Comparison of ENCODE assay signal across 1 cellular context in the genomic region with DNA sequence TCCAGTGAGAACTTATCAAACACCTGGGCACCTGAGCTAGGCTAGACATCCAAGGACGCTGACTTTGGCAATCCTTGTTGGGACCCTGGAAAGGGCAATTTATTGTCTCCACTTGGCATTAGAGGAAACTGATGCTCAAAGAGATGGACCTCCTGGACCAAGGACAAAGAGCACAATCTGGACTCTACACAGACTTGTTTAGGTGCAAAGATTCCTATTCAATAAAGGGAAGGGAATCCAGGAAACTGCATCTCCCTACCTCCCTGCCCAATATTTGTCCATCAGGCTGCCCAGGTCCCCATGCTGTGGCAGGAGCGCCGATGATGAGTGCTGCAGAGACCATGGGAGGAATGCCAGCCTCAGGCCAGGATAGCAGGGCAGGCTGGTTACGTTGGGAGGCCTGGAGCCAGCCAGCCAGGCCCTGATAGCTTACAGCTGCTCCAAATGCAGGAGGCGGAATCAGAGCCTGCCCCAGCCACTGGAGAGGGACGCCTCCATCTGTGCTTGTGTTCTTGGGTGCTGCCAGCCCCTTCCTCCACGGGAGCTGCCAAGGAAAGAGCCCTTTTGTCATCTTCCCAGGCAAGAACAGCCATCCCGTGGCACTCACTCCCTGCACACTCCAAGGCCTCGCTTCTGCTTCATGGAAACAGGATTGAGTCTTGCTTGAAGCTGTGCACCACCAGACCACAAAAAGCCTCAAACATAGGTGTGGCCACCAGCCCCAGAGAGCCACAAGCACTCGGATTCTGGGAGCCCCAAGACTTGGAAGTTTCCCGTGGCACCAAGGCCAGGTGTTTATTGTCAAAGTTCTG.
TF ChIP-seq lines count a peak whose summit lies in the region.

No MANE protein-coding gene starts in this region.

TF ChIP-seq in HepG2, 621 proteins besides CTCF, POLR2A, EP300 and RAD21 (continued from another document and continues in another):
- TF ChIP-seq, protein P1, sequence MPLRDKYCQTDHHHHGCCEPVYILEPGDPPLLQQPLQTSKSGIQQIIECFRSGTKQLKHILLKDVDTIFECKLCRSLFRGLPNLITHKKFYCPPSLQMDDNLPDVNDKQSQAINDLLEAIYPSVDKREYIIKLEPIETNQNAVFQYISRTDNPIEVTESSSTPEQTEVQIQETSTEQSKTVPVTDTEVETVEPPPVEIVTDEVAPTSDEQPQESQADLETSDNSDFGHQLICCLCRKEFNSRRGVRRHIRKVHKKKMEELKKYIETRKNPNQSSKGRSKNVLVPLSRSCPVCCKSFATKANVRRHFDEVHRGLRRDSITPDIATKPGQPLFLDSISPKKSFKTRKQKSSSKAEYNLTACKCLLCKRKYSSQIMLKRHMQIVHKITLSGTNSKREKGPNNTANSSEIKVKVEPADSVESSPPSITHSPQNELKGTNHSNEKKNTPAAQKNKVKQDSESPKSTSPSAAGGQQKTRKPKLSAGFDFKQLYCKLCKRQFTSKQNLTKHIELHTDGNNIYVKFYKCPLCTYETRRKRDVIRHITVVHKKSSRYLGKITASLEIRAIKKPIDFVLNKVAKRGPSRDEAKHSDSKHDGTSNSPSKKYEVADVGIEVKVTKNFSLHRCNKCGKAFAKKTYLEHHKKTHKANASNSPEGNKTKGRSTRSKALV (CRISPR knock-in tag; IDR thresholded peaks at IDR 0.05) = no peak
- no peak for TF ChIP-seq ZBTB3 (CRISPR knock-in tag; IDR thresholded peaks at IDR 0.05; ENCODE audit: borderline replicate concordance, low read depth)
- 0 out of 2 replicates have a peak, but pooled peaks have one; percentile 37 for TF ChIP-seq DPF2 (CRISPR knock-in tag; IDR thresholded peaks at IDR 0.05; ENCODE audit: borderline replicate concordance, low read depth)
- peak; percentile 72 for TF ChIP-seq HNF4A (CRISPR knock-in tag; IDR thresholded peaks at IDR 0.05)
- peak; percentile 11; the same call in 1 of the 2 replicates for TF ChIP-seq HNRNPL (IDR thresholded peaks at IDR 0.05; ENCODE audit: low read depth, low read length)
- TF ChIP-seq, protein P2, sequence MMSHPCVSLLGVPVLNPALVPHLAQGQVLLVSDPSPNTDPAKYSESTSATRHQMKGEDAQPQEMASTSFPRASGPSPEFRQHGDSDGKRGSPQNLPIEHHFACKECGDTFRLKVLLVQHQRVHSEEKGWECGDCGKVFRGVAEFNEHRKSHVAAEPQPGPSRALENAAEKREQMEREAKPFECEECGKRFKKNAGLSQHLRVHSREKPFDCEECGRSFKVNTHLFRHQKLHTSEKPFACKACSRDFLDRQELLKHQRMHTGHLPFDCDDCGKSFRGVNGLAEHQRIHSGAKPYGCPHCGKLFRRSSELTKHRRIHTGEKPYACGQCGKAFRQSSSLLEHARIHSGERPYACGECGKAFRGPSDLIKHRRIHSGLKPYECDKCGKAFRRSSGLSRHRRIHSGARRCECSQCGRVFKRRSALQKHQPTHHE (CRISPR knock-in tag; IDR thresholded peaks at IDR 0.05; ENCODE audit: borderline replicate concordance) = no peak
- TF ChIP-seq ZNF782 (CRISPR knock-in tag; IDR thresholded peaks at IDR 0.05; ENCODE audit: borderline replicate concordance) = peak; percentile 27; the same call in 1 of the 2 replicates
- TF ChIP-seq ZNF768 (CRISPR knock-in tag; IDR thresholded peaks at IDR 0.05) = no peak
- TF ChIP-seq, protein P3, sequence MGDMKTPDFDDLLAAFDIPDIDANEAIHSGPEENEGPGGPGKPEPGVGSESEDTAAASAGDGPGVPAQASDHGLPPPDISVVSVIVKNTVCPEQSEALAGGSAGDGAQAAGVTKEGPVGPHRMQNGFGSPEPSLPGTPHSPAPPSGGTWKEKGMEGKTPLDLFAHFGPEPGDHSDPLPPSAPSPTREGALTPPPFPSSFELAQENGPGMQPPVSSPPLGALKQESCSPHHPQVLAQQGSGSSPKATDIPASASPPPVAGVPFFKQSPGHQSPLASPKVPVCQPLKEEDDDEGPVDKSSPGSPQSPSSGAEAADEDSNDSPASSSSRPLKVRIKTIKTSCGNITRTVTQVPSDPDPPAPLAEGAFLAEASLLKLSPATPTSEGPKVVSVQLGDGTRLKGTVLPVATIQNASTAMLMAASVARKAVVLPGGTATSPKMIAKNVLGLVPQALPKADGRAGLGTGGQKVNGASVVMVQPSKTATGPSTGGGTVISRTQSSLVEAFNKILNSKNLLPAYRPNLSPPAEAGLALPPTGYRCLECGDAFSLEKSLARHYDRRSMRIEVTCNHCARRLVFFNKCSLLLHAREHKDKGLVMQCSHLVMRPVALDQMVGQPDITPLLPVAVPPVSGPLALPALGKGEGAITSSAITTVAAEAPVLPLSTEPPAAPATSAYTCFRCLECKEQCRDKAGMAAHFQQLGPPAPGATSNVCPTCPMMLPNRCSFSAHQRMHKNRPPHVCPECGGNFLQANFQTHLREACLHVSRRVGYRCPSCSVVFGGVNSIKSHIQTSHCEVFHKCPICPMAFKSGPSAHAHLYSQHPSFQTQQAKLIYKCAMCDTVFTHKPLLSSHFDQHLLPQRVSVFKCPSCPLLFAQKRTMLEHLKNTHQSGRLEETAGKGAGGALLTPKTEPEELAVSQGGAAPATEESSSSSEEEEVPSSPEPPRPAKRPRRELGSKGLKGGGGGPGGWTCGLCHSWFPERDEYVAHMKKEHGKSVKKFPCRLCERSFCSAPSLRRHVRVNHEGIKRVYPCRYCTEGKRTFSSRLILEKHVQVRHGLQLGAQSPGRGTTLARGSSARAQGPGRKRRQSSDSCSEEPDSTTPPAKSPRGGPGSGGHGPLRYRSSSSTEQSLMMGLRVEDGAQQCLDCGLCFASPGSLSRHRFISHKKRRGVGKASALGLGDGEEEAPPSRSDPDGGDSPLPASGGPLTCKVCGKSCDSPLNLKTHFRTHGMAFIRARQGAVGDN (CRISPR knock-in tag; IDR thresholded peaks at IDR 0.05) = peak; percentile 71
- no peak for TF ChIP-seq ZNF350 (CRISPR knock-in tag; IDR thresholded peaks at IDR 0.05; ENCODE audit: borderline replicate concordance, low read depth)
- peak; percentile 16 for TF ChIP-seq ZFX (CRISPR knock-in tag; IDR thresholded peaks at IDR 0.05; ENCODE audit: low read depth)
- TF ChIP-seq, protein P4, sequence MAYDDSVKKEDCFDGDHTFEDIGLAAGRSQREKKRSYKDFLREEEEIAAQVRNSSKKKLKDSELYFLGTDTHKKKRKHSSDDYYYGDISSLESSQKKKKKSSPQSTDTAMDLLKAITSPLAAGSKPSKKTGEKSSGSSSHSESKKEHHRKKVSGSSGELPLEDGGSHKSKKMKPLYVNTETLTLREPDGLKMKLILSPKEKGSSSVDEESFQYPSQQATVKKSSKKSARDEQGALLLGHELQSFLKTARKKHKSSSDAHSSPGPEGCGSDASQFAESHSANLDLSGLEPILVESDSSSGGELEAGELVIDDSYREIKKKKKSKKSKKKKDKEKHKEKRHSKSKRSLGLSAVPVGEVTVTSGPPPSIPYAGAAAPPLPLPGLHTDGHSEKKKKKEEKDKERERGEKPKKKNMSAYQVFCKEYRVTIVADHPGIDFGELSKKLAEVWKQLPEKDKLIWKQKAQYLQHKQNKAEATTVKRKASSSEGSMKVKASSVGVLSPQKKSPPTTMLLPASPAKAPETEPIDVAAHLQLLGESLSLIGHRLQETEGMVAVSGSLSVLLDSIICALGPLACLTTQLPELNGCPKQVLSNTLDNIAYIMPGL (CRISPR knock-in tag; IDR thresholded peaks at IDR 0.05; ENCODE audit: borderline replicate concordance in 1 of 2, low read depth in 1 of 2) = peak; percentile 16 to 24; a peak in 1 of 4 replicates
- 0 out of 2 replicates have a peak, but pooled peaks have one; percentile 23 for TF ChIP-seq ZNF317 (CRISPR knock-in tag; IDR thresholded peaks at IDR 0.05)
- TF ChIP-seq SRY (CRISPR knock-in tag; IDR thresholded peaks at IDR 0.05) = 0 out of 2 replicates have a peak, but pooled peaks have one; percentile 40
- TF ChIP-seq BRD4 (CRISPR knock-in tag; IDR thresholded peaks at IDR 0.05) = 0 out of 2 replicates have a peak, but pooled peaks have one; percentile 41
- TF ChIP-seq, protein P5, sequence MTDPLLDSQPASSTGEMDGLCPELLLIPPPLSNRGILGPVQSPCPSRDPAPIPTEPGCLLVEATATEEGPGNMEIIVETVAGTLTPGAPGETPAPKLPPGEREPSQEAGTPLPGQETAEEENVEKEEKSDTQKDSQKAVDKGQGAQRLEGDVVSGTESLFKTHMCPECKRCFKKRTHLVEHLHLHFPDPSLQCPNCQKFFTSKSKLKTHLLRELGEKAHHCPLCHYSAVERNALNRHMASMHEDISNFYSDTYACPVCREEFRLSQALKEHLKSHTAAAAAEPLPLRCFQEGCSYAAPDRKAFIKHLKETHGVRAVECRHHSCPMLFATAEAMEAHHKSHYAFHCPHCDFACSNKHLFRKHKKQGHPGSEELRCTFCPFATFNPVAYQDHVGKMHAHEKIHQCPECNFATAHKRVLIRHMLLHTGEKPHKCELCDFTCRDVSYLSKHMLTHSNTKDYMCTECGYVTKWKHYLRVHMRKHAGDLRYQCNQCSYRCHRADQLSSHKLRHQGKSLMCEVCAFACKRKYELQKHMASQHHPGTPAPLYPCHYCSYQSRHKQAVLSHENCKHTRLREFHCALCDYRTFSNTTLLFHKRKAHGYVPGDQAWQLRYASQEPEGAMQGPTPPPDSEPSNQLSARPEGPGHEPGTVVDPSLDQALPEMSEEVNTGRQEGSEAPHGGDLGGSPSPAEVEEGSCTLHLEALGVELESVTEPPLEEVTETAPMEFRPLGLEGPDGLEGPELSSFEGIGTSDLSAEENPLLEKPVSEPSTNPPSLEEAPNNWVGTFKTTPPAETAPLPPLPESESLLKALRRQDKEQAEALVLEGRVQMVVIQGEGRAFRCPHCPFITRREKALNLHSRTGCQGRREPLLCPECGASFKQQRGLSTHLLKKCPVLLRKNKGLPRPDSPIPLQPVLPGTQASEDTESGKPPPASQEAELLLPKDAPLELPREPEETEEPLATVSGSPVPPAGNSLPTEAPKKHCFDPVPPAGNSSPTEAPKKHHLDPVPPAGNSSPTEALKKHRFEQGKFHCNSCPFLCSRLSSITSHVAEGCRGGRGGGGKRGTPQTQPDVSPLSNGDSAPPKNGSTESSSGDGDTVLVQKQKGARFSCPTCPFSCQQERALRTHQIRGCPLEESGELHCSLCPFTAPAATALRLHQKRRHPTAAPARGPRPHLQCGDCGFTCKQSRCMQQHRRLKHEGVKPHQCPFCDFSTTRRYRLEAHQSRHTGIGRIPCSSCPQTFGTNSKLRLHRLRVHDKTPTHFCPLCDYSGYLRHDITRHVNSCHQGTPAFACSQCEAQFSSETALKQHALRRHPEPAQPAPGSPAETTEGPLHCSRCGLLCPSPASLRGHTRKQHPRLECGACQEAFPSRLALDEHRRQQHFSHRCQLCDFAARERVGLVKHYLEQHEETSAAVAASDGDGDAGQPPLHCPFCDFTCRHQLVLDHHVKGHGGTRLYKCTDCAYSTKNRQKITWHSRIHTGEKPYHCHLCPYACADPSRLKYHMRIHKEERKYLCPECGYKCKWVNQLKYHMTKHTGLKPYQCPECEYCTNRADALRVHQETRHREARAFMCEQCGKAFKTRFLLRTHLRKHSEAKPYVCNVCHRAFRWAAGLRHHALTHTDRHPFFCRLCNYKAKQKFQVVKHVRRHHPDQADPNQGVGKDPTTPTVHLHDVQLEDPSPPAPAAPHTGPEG (CRISPR knock-in tag; IDR thresholded peaks at IDR 0.05) = 0 out of 2 replicates have a peak, but pooled peaks have one; percentile 41
- TF ChIP-seq ZNF792 (CRISPR knock-in tag; IDR thresholded peaks at IDR 0.05) = no peak
- TF ChIP-seq ZNF333 (CRISPR knock-in tag; IDR thresholded peaks at IDR 0.05; ENCODE audit: borderline replicate concordance) = 0 out of 2 replicates have a peak, but pooled peaks have one; percentile 4
- TF ChIP-seq, protein P6, sequence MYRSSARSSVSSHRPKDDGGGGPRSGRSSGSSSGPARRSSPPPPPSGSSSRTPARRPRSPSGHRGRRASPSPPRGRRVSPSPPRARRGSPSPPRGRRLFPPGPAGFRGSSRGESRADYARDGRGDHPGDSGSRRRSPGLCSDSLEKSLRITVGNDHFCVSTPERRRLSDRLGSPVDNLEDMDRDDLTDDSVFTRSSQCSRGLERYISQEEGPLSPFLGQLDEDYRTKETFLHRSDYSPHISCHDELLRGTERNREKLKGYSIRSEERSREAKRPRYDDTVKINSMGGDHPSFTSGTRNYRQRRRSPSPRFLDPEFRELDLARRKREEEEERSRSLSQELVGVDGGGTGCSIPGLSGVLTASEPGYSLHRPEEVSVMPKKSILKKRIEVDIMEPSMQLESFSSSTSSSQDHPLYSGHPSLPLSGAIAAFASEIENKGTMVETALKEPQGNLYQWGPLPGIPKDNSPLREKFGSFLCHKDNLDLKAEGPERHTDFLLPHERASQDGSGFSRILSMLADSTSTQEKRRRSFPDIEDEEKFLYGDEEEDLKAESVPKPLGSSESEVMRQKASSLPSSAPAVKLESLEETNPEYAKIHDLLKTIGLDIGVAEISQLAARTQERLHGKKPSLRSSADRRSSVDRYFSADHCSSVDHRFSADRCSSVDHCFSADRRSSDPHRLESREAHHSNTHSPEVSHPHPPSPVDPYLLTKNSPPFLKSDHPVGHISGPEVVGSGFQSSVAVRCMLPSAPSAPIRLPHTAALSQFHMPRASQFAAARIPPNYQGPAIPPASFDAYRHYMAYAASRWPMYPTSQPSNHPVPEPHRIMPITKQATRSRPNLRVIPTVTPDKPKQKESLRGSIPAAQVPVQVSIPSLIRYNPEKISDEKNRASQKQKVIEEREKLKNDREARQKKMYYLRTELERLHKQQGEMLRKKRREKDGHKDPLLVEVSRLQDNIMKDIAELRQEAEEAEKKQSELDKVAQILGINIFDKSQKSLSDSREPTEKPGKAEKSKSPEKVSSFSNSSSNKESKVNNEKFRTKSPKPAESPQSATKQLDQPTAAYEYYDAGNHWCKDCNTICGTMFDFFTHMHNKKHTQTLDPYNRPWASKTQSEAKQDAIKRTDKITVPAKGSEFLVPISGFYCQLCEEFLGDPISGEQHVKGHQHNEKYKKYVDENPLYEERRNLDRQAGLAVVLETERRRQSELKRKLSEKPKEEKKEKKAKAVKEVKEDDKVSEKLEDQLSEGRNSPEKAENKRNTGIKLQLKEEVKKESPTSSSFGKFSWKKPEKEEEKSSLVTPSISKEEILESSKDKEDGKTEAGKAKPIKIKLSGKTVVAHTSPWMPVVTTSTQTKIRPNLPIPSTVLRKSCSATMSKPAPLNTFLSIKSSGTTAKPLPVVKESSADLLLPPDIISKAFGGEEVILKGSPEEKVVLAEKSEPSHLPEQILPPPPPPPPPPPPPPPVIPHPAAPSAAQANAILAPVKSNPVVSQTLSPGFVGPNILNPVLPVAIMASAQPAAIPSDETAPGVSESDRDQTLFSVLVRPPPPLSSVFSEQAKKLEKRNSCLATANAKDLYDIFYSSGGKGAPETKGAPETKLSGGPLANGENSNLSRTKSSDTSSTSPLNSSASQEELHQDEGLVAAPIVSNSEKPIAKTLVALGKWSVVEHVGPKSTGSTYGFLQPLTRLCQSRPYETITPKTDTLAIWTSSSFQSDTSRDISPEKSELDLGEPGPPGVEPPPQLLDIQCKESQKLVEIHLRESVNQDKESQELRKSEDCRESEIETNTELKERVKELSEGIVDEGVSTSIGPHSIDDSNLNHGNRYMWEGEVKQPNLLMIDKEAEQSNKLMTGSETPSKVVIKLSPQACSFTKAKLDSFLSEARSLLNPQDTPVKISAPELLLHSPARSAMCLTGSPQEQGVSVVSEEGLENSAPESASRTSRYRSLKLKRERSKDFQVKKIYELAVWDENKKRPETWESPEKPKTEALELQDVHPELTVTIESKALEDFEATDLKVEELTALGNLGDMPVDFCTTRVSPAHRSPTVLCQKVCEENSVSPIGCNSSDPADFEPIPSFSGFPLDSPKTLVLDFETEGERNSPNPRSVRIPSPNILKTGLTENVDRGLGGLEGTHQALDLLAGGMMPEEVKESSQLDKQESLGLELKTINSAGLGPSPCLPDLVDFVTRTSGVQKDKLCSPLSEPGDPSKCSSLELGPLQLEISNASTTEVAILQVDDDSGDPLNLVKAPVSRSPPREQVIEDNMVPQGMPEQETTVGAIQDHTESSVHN (CRISPR knock-in tag; IDR thresholded peaks at IDR 0.05) = 0 out of 2 replicates have a peak, but pooled peaks have one; percentile 22
